In genomic region chr1:211577826-211578639, GRCh38 we compare ENCODE assay signal across 8 cellular contexts. TPM values are rescaled to one million over a fixed set of nuclear protein-coding genes. Genes with fewer than 3 reads are reported as not detected.
DNase-seq lines count a peak whose midpoint lies in the region; ATAC-seq and TF ChIP-seq lines count a peak whose summit lies in the region.

No MANE protein-coding gene starts in this region.

- ATAC-seq in GM19035 (IDR thresholded peaks at IDR 0.05; ENCODE audit: unreplicated experiment) (peak; percentile 36), HG03354 (IDR thresholded peaks at IDR 0.05; ENCODE audit: poor library complexity, severe bottlenecking, unreplicated experiment) (peak; percentile 37)

- H3K27ac ChIP-seq in C4-2B: peak overlapping the region; percentile 90

- DNase-seq in NOMO-1 treated with DMSO at 0.1 percent for 48 hours (lab: John Stamatoyannopoulos, UW; ENCODE audit: unreplicated experiment) (peak; percentile 82), epithelial cell of esophagus (ENCODE audit: low read depth) (peak; percentile 82), mucosa of gallbladder (ENCODE audit: low spot score) (peak; percentile 69)
- DNase-seq in activated CD8-positive, alpha-beta memory T cell treated with anti-CD3 and anti-CD28 coated beads, Interleukin-2, amount 50 U/mL, for 48 hours: peak; percentile 86
- DNase-seq in stimulated activated CD8-positive, alpha-beta memory T cell treated with anti-CD3 and anti-CD28 coated beads, Interleukin-4, amount 100 ng/mL, for 4 hours (ENCODE audit: low read depth in 2 of 2, low spot score in 1 of 2): peak; percentile 28 to 49

- H3K4me3 ChIP-seq in epithelial cell of esophagus (ENCODE audit: low read length): peak overlapping the region; percentile 85

- TF ChIP-seq CTCF in C4-2B (conservative IDR thresholded peaks at IDR 0.05) (peak; percentile 95), epithelial cell of esophagus (IDR thresholded peaks at IDR 0.05; ENCODE audit: insufficient read depth, low read depth, low read length, missing control alignments) (peak; percentile 42)

RNA-seq across cellular contexts. Expression of gene SLC30A1, which starts 0.9 kb away (rescaled TPM):
- 28.1 TPM for total RNA-seq in mucosa of gallbladder

Comparison
In these comparisons a context has a peak if more than half of its experiments do, and no peak if none do; other contexts are left out.
1. Peak in every context shown above with its lines: DNase-seq, ATAC-seq, H3K4me3 ChIP-seq and H3K27ac ChIP-seq.